Comparison of ENCODE assay signal across 10 cellular contexts in the genomic region with DNA sequence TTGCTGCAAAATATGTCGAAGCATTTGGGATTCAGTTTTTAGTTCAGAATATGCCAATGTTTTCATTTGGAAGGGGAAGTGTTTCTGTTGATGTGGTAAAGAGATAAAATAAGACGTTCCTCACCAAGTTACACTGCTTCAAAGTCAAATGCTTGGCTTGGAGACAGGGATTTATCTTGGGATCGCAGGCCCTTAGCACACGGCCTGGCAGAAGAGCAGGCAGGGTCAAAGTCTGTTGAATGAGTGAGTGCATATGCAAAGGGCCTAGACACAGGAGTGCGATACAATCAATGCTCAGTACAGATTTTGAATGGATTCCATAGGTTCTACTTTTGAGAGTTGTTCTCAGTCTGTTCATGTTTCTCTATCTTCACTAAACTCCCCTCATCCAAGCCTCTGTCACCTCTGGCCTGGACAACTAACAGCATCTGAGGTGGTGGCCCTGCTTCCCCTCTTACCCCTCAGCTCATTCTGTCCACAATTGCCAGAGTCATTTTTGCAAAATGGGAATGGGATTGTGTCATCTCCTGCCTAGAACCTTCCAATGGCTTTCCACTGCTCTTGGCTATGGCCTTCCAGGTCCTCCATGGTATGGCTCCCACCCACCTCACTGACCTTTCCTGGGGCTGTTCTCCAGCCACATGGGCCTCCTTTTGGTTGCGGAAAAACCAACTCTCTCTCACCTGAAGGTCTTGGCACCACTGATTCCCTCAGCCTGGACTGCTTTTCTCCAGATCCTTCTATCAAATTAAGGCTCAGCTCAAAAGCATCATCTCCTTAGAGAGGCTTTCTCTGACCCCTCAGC. TPM values are rescaled to one million over a fixed set of nuclear protein-coding genes. Genes with fewer than 3 reads are reported as not detected.
DNase-seq lines count a peak whose midpoint lies in the region; ATAC-seq, FAIRE-seq and TF ChIP-seq lines count a peak whose summit lies in the region.
"Had no signal": no experiment of that assay in that cellular context is flagged by ENCODE, and none has a peak within 500 bp of the region (broad histone marks: within the 10 kb centered on the region; RNA-seq: fewer than 3 reads in every experiment).

No MANE protein-coding gene starts in this region.

- H3K27ac ChIP-seq in right atrium auricular region: peak overlapping the region; percentile 94 to 95
- H3K27ac ChIP-seq in astrocyte (ENCODE audit: low read depth, low read length): no peak overlapping the region
- H3K27ac ChIP-seq: epithelial cell of prostate had no signal

- no peaks in the 10 kb centered on the region for H3K27me3 Mint-ChIP-seq in astrocyte (ENCODE audit: low read depth, unreplicated experiment)

- H4K20me1 ChIP-seq in astrocyte (ENCODE audit: insufficient read depth, low read length): peaks cover 74% of the 10 kb centered on the region

- peak overlapping the region; percentile 97 for H3K4me2 ChIP-seq in astrocyte (ENCODE audit: low read length)

- H3K4me3 ChIP-seq in right atrium auricular region: peak overlapping the region in 1 of 2 donors; percentile 87
- no peak overlapping the region for H3K4me3 ChIP-seq in astrocyte (ENCODE audit: insufficient read depth, low read depth, low read length)
- H3K4me3 ChIP-seq in mucosa of descending colon: no peak overlapping the region

- H3K4me1 ChIP-seq in right atrium auricular region (peaks cover 0 to 89% of the 10 kb centered on the region in 2 donors), astrocyte (ENCODE audit: insufficient read depth, low read length) (peaks cover 33% of the 10 kb centered on the region), mucosa of descending colon (ENCODE audit: low read depth) (peaks cover 72% of the 10 kb centered on the region)

- H3K9ac ChIP-seq in astrocyte (ENCODE audit: low read length): no peak overlapping the region

- H3K4me1 Mint-ChIP-seq in astrocyte (ENCODE audit: low read depth, unreplicated experiment): peaks cover 28% of the 10 kb centered on the region

- H3K36me3 Mint-ChIP-seq in astrocyte (ENCODE audit: low read depth, unreplicated experiment): peaks cover 16% of the 10 kb centered on the region

- intact Hi-C loops in left ventricle myocardium superior (cut with micrococcal nuclease): no loop called here
- intact Hi-C loops in mucosa of descending colon (cut with DNase I, micrococcal nuclease): no loop called here

- no peak for TF ChIP-seq CTCF in right atrium auricular region (IDR thresholded peaks at IDR 0.05)
- TF ChIP-seq CTCF in astrocyte (IDR thresholded peaks at IDR 0.05; ENCODE audit: insufficient read depth, low read depth, low read length): no peak
- no peak for TF ChIP-seq CTCF in mucosa of descending colon (IDR thresholded peaks at IDR 0.05)

- H3K9me3 Mint-ChIP-seq in astrocyte (ENCODE audit: unreplicated experiment): no peaks in the 10 kb centered on the region

- H3K36me3 ChIP-seq in right atrium auricular region: no peaks in the 10 kb centered on the region
- H3K36me3 ChIP-seq in astrocyte (ENCODE audit: insufficient read depth, low read length): no peaks in the 10 kb centered on the region
- no peaks in the 10 kb centered on the region for H3K36me3 ChIP-seq in mucosa of descending colon (ENCODE audit: low read depth)

- H2AFZ ChIP-seq in astrocyte (ENCODE audit: low read depth, low read length): no peak overlapping the region

- ATAC-seq in left ventricle myocardium superior: no peak
- ATAC-seq in mucosa of descending colon: peak; percentile 17
- ATAC-seq in HG03439 (IDR thresholded peaks at IDR 0.05; ENCODE audit: unreplicated experiment): no peak

- DNase-seq in right atrium auricular region (ENCODE audit: low spot score) (no peak), left ventricle myocardium superior (no peak), astrocyte (ENCODE audit: low read depth) (no peak), mucosa of descending colon (no peak), HTR-8/SVneo (ENCODE audit: insufficient read length, low spot score) (no peak), islet precursor cell (no peak)
- no peak for DNase-seq in stimulated activated CD4-positive, alpha-beta T cell treated with anti-CD3 and anti-CD28 coated beads, Interleukin-12 subunit alpha, Interleukin-12 subunit beta, amount 100 ng/mL, for 4 hours
- DNase-seq: posterior cingulate gyrus had no signal

- H3K79me2 ChIP-seq in astrocyte (ENCODE audit: insufficient read depth, low read length): peaks cover 81% of the 10 kb centered on the region

- H3K9me3 ChIP-seq in right atrium auricular region (no peaks in the 10 kb centered on the region), astrocyte (ENCODE audit: insufficient read depth, low read depth, low read length) (no peaks in the 10 kb centered on the region), mucosa of descending colon (no peaks in the 10 kb centered on the region)

- no peak for FAIRE-seq in astrocyte (lab: Jason Lieb, UNC)
- FAIRE-seq in HTR-8/SVneo (lab: Jason Lieb, UNC): no peak

- no peaks in the 10 kb centered on the region for H3K27me3 ChIP-seq in right atrium auricular region
- no peaks in the 10 kb centered on the region for H3K27me3 ChIP-seq in astrocyte (ENCODE audit: insufficient read depth, low read length)

- no peak overlapping the region for H3K27ac Mint-ChIP-seq in astrocyte (ENCODE audit: unreplicated experiment)

- H3K4me3 Mint-ChIP-seq in astrocyte (ENCODE audit: unreplicated experiment): peak overlapping the region; percentile 95

RNA-seq across cellular contexts. Expression of gene DEXI, which starts 3.2 kb away (rescaled TPM):
- 100 to 1,000 TPM; 129 to 164 TPM for total RNA-seq in right atrium auricular region
- total RNA-seq in left ventricle myocardium superior: 124 TPM
- 39.8 and 46.6 TPM in 2 replicates for total RNA-seq in astrocyte
- 10 to 100 TPM; 18.0 to 44.8 (median 26.6) TPM for total RNA-seq in mucosa of descending colon

RNA-seq across cellular contexts. Expression of gene CLEC16A, which starts 5.3 kb away (rescaled TPM):
- 10 to 100 TPM; 24.1 to 49.0 TPM for total RNA-seq in right atrium auricular region
- total RNA-seq in left ventricle myocardium superior: 20.6 TPM
- 31.7 and 32.1 TPM in 2 replicates for total RNA-seq in astrocyte
- 10 to 100 TPM; 30.3 to 38.1 (median 37.1) TPM for total RNA-seq in mucosa of descending colon
